In the genomic region with DNA sequence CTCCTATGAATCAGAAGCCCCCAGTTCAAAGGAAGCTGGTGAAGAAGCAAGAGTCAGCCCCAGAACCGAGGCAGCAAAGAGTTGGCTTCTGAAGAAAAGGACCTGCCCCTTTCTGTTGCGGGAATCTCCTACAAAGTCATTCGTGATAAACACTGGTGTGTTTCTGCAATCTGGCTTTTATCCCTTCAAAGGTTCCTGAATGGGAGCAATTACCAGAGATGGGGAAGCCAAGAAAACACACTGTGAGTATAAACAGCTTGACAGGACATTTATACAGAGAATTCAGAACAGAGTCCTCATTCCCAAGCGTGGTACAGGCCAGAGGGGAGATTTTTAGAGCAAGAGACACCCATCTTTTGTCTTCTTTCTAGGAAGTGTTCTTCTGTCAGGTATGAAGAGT, we compare ENCODE assay signal across 23 cellular contexts.
DNase-seq lines count a peak whose midpoint lies in the region; ATAC-seq, FAIRE-seq and TF ChIP-seq lines count a peak whose summit lies in the region.
"Had no signal": no experiment of that assay in that cellular context is flagged by ENCODE, and none has a peak within 500 bp of the region (broad histone marks: within the 10 kb centered on the region; RNA-seq: fewer than 3 reads in every experiment).

No MANE protein-coding gene starts in this region.

- H3K36me3 ChIP-seq in adipocyte (ENCODE audit: control insufficient read depth, insufficient read depth, low read length, severe bottlenecking) (no peaks in the 10 kb centered on the region), pancreas (no peaks in the 10 kb centered on the region), MM.1S (replicated peaks; ENCODE audit: insufficient read depth, low read length) (no peaks in the 10 kb centered on the region)
- H3K36me3 ChIP-seq: MG63 had no signal

- 40 to 49% methylated on average over 4 of the region's 4 CpGs for WGBS in pancreas, 2 donors

- no peaks in the 10 kb centered on the region for H3K4me1 ChIP-seq in adipocyte (ENCODE audit: control insufficient read depth, insufficient read depth, low read length)
- H3K4me1 ChIP-seq in pancreas = no peaks in the 10 kb centered on the region
- H3K4me1 ChIP-seq in MM.1S (ENCODE audit: low read length) = no peaks in the 10 kb centered on the region
- H3K4me1 ChIP-seq: Caco-2 had no signal

- H3K9me2 ChIP-seq in MM.1S (replicated peaks; ENCODE audit: insufficient read depth, low read length) = no peaks in the 10 kb centered on the region

- DNase-seq in adipocyte (ENCODE audit: low read depth) (peak; percentile 52), fibroblast of the aortic adventitia (ENCODE audit: low read depth) (peak; percentile 68), pancreas (no peak), MM.1S (no peak), NAMALWA (ENCODE audit: low spot score) (no peak)
- DNase-seq: Caco-2; CD4-positive, alpha-beta T cell; DMS153; GDM1; GM23248; HCEC 1CT; Kasumi-1; MG63; NCI-H1105; NCI-H1694 treated with DMSO at 0.1 percent for 48 hours; NCI-H510A; NCI-H748 treated with DMSO at 0.1 percent for 48 hours; OCI-M1; Right ventricle myocardium superior had no signal

- H3K9me3 ChIP-seq in adipocyte (ENCODE audit: control insufficient read depth, low read length) (no peaks in the 10 kb centered on the region), pancreas (no peaks in the 10 kb centered on the region), MM.1S (replicated peaks; ENCODE audit: insufficient read depth, low read length) (no peaks in the 10 kb centered on the region)
- H3K9me3 ChIP-seq: Caco-2, MG63 had no signal

- no peak overlapping the region for H3K27ac ChIP-seq in pancreas
- no peak overlapping the region for H3K27ac ChIP-seq in MM.1S (ENCODE audit: low read length)
- H3K27ac ChIP-seq: GM23248, SK-N-MC had no signal

- H3K9ac ChIP-seq in adipocyte (ENCODE audit: low read length) = no peak overlapping the region
- H3K9ac ChIP-seq in MM.1S (ENCODE audit: low read length) = no peak overlapping the region
- H3K9ac ChIP-seq: GM23248 had no signal

- H4K20me1 ChIP-seq in MM.1S (ENCODE audit: insufficient read depth, low read length) = no peaks in the 10 kb centered on the region

- intact Hi-C loops in pancreas (cut with DNase I) = no loop called here

- H3K79me2 ChIP-seq in MM.1S (ENCODE audit: low read length) = no peaks in the 10 kb centered on the region

- H3F3A ChIP-seq in MM.1S (ENCODE audit: insufficient read depth, low read length) = no peaks in the 10 kb centered on the region

- H3K4me2 ChIP-seq in MM.1S (ENCODE audit: low read depth, low read length) = no peak overlapping the region

- H2AFZ ChIP-seq in MM.1S (ENCODE audit: low read length) = no peak overlapping the region
- H2AFZ ChIP-seq: GM23248 had no signal

- ATAC-seq in pancreas (no peak), GM21526 (IDR thresholded peaks at IDR 0.05; ENCODE audit: low FRiP score, unreplicated experiment) (no peak), GM21360 (IDR thresholded peaks at IDR 0.05; ENCODE audit: unreplicated experiment) (no peak)

- H3K27me3 ChIP-seq in adipocyte (replicated peaks; ENCODE audit: control insufficient read depth, insufficient read depth, low read length) (no peaks in the 10 kb centered on the region), pancreas (no peaks in the 10 kb centered on the region), MM.1S (replicated peaks; ENCODE audit: insufficient read depth, low read length) (no peaks in the 10 kb centered on the region)
- H3K27me3 ChIP-seq: MG63 had no signal

- peak; percentile 29 for FAIRE-seq in pancreas (lab: Jason Lieb, UNC)
- FAIRE-seq: HTR-8/SVneo had no signal

- TF ChIP-seq CTCF in fibroblast of the aortic adventitia (IDR thresholded peaks at IDR 0.05; ENCODE audit: insufficient read depth, low read length) = no peak
- TF ChIP-seq CTCF in pancreas (IDR thresholded peaks at IDR 0.05) = no peak
- no peak for TF ChIP-seq CTCF in MM.1S (IDR thresholded peaks at IDR 0.05; ENCODE audit: low read length)

- H3K4me3 ChIP-seq in adipocyte (ENCODE audit: low read length) (no peak overlapping the region), fibroblast of the aortic adventitia (ENCODE audit: low read depth, low read length) (no peak overlapping the region), pancreas (no peak overlapping the region), MM.1S (ENCODE audit: low read length) (no peak overlapping the region)
- H3K4me3 ChIP-seq: GM23248, MG63, SK-N-MC had no signal

Comparison
In these comparisons a context has a peak if more than half of its experiments do, and no peak if none do; other contexts are left out.
1. DNase-seq: peak in adipocyte (single experiment) and fibroblast of the aortic adventitia (single experiment); none in pancreas (0 of 6), MM.1S (single experiment) and NAMALWA (single experiment).